1 cellular context compared by ENCODE assay signal in genomic region chr22:49525776-49526535, GRCh38.
TF ChIP-seq lines count a peak whose summit lies in the region.

No MANE protein-coding gene starts in this region.

TF ChIP-seq in H1, 55 proteins besides CTCF, POLR2A, EP300 and RAD21 (continued from another document):
- TF ChIP-seq CHD7 (IDR thresholded peaks at IDR 0.05; ENCODE audit: insufficient replicate concordance, low read length) (no peak), HDAC6 (IDR thresholded peaks at IDR 0.05; ENCODE audit: low read depth, low read length) (no peak), SP1 (IDR thresholded peaks at IDR 0.05; ENCODE audit: low read depth, low read length) (no peak), SIX5 (IDR thresholded peaks at IDR 0.05; ENCODE audit: low read depth, low read length) (no peak), TCF12 (IDR thresholded peaks at IDR 0.05; ENCODE audit: low read depth, low read length) (no peak), SAP30 (IDR thresholded peaks at IDR 0.05; ENCODE audit: insufficient read depth, insufficient replicate concordance, low read length) (no peak), JUND (IDR thresholded peaks at IDR 0.05; ENCODE audit: low read length) (no peak)
TF ChIP-seq in H1: peak in this region for 0.
